19 cellular contexts compared by ENCODE assay signal in the genomic region with DNA sequence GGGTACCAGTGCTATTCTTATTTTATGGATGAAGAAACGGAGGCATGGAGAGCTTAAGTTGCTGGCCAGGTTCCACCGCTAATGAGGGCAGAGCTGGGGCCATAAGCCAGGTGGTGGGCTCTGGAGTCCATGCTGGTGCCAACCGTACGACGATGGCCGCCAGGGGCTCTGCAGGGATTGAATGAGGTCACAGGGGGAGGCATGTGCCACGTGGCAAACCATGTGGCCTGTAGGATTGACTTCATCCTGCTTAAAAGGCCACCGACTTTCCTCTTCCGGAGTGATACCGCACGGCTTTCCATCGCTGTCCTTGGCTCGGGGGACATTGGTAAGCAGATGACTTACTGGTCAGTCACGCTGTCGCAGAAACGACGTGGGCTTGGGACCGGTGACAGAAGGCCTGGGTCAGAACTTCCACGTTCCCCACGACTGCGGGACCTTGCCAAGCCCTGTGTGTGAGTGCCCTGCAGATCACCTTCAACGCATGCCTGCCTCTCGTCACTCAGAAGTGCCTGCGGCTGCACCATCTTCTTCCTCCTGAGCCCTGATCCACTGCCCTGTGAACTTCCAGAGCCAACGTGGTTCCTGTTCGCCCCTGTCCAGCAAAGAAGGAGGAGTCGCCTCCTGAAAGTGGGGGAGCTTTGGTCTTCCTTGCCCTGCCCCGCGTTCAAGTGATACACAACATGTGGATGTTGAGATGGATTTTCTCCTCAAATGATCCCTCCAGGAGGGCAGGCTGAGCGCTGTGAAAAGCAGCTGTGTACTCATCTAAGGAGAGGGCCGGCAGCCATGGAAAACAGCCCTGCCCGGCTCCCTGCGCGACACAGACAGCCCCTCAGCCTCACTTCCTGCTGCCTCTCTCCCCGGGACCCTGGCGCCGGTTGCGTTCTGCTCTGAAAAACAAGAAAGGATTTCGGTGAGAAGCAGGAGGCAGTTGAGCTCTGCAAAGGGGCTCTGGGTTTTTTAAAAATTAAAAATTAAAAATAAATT.
DNase-seq lines count a peak whose midpoint lies in the region; ATAC-seq and TF ChIP-seq lines count a peak whose summit lies in the region.
"Had no signal": no experiment of that assay in that cellular context is flagged by ENCODE, and none has a peak within 500 bp of the region (broad histone marks: within the 10 kb centered on the region; RNA-seq: fewer than 3 reads in every experiment).

No MANE protein-coding gene starts in this region.

- H3K9me3 ChIP-seq in osteoblast (ENCODE audit: low read depth, low read length) (no peaks in the 10 kb centered on the region), aorta (ENCODE audit: control insufficient read depth, low read length) (no peaks in the 10 kb centered on the region)

- no peaks in the 10 kb centered on the region for H3K79me2 ChIP-seq in osteoblast (ENCODE audit: insufficient read depth, low read length)

- in situ Hi-C loops in GM13977 (cut with MboI; ENCODE audit: low pct_unique_long_range_greater_than_20kb, low sequenced_read_pairs, unreplicated experiment), result no loop called here

- H3K27me3 ChIP-seq in osteoblast (ENCODE audit: insufficient read depth, low read length) (peaks cover 2% of the 10 kb centered on the region), aorta (ENCODE audit: control insufficient read depth in 1 of 2, insufficient read depth in 2 of 2, low read length in 1 of 2) (no peaks in the 10 kb centered on the region)

- peaks cover 8% of the 10 kb centered on the region for H3K4me1 ChIP-seq in osteoblast (ENCODE audit: insufficient read depth, low read length)
- H3K4me1 ChIP-seq in aorta (ENCODE audit: control insufficient read depth in 1 of 2, insufficient read depth in 2 of 2, low read length in 2 of 2), result no peaks in the 10 kb centered on the region

- H2AFZ ChIP-seq in osteoblast (ENCODE audit: low read length), result peak overlapping the region; percentile 59

- WGBS in aorta, 2 donors, result 63 to 65% methylated on average over 39 of the region's 39 CpGs

- H3K4me3 ChIP-seq in choroid plexus epithelial cell (ENCODE audit: low read depth, low read length), result peak overlapping the region; percentile 29
- H3K4me3 ChIP-seq in osteoblast (ENCODE audit: insufficient read depth, low read length), result no peak overlapping the region
- H3K4me3 ChIP-seq in aorta (ENCODE audit: low read length in 2 of 2), result no peak overlapping the region

- H3K36me3 ChIP-seq in osteoblast (ENCODE audit: insufficient read depth, low read length) (no peaks in the 10 kb centered on the region), aorta (ENCODE audit: control insufficient read depth in 1 of 2, insufficient read depth in 2 of 2, low read length in 1 of 2) (no peaks in the 10 kb centered on the region)

- H3K27ac ChIP-seq in osteoblast (ENCODE audit: low read depth, low read length) (no peak overlapping the region), aorta (ENCODE audit: low read depth in 1 of 2, low read length in 2 of 2) (no peak overlapping the region)
- H3K27ac ChIP-seq: HL-60, RWPE1 had no signal

- no peak overlapping the region for H3K4me2 ChIP-seq in osteoblast (ENCODE audit: insufficient read depth, low read length)

- ATAC-seq in aorta (ENCODE audit: low FRiP score), result no peak
- ATAC-seq: HCT116, PC-3 had no signal

- intact Hi-C loops in aorta (cut with DNase I), result no loop called here

- no peaks in the 10 kb centered on the region for H4K20me1 ChIP-seq in osteoblast (ENCODE audit: insufficient read depth, low read length)

- no peak for TF ChIP-seq CTCF in choroid plexus epithelial cell (conservative IDR thresholded peaks at IDR 0.05; ENCODE audit: low read depth, low read length)
- no peak for TF ChIP-seq CTCF in osteoblast (IDR thresholded peaks at IDR 0.05; ENCODE audit: extremely low read depth, low read depth, low read length)
- TF ChIP-seq CTCF in GM13977 (IDR thresholded peaks at IDR 0.05; ENCODE audit: extremely low read depth, insufficient read depth, missing control alignments), result no peak

- peak; percentile 49 for DNase-seq in activated effector memory CD4-positive, alpha-beta T cell treated with anti-CD3 and anti-CD28 coated beads, Interleukin-2, amount 50 U/mL, for 16 hours
- DNase-seq in activated effector memory CD4-positive, alpha-beta T cell treated with Interleukin-2 at 50 U/mL for 16 hours, result no peak
- DNase-seq in choroid plexus epithelial cell (ENCODE audit: low read depth), result peak; percentile 20
- no peak for DNase-seq in osteoblast (ENCODE audit: insufficient read length, low spot score, missing footprints)
- DNase-seq in aorta, result peak; percentile 47 to 68
- DNase-seq in DMS153 treated with DMSO at 0.1 percent for 48 hours (lab: John Stamatoyannopoulos, UW; ENCODE audit: unreplicated experiment), result no peak
- no peak for DNase-seq in GM13977 (ENCODE audit: low spot score)
- no peak for DNase-seq in NCI-H2107 (lab: John Stamatoyannopoulos, UW)
- DNase-seq: CD4-positive, alpha-beta memory T cell; DMS79; NCI-H1417 treated with DMSO at 0.1 percent for 48 hours; NCI-H1930; NCI-H2171 treated with DMSO at 0.1 percent for 48 hours; NCI-H446 treated with DMSO at 0.1 percent for 48 hours; NCI-H774; PC-3 had no signal

Comparison
In these comparisons a context has a peak if more than half of its experiments do, and no peak if none do; other contexts are left out.
1. DNase-seq: peak in activated effector memory CD4-positive, alpha-beta T cell treated with anti-CD3 and anti-CD28 coated beads, Interleukin-2, amount 50 U/mL, for 16 hours (single experiment), choroid plexus epithelial cell (single experiment) and aorta (2 of 2); none in activated effector memory CD4-positive, alpha-beta T cell treated with Interleukin-2 at 50 U/mL for 16 hours (single experiment), osteoblast (single experiment), DMS153 treated with DMSO at 0.1 percent for 48 hours (single experiment), GM13977 (single experiment) and NCI-H2107 (single experiment).